ENCODE assay signal across 1 cellular context in genomic region chr9:89528540-89528939, GRCh38.
TF ChIP-seq lines count a peak whose summit lies in the region.

No MANE protein-coding gene starts in this region.

TF ChIP-seq in HepG2, 621 proteins besides CTCF, POLR2A, EP300 and RAD21:
- TF ChIP-seq KLF12 (CRISPR knock-in tag; IDR thresholded peaks at IDR 0.05; ENCODE audit: borderline replicate concordance) (no peak), MTF2 (CRISPR knock-in tag; IDR thresholded peaks at IDR 0.05; ENCODE audit: borderline replicate concordance) (no peak), CREB1 (IDR thresholded peaks at IDR 0.05) (no peak), CREB1 (CRISPR knock-in tag; IDR thresholded peaks at IDR 0.05) (no peak), FOXA3 (CRISPR knock-in tag; IDR thresholded peaks at IDR 0.05) (no peak), RORA (CRISPR knock-in tag; IDR thresholded peaks at IDR 0.05) (no peak), ZBTB33 (CRISPR knock-in tag; IDR thresholded peaks at IDR 0.05) (no peak), SALL2 (CRISPR knock-in tag; IDR thresholded peaks at IDR 0.05) (no peak), SKIL (CRISPR knock-in tag; IDR thresholded peaks at IDR 0.05; ENCODE audit: borderline replicate concordance) (no peak), THAP11 (CRISPR knock-in tag; IDR thresholded peaks at IDR 0.05) (no peak), PCBP1 (IDR thresholded peaks at IDR 0.05; ENCODE audit: borderline replicate concordance, low read depth, low read length) (no peak)
